ENCODE assay signal across 12 cellular contexts in genomic region chr5:169719360-169720314, GRCh38.
A peak's percentile ranks its signal among the peaks of the same experiment; 100 is the strongest.
DNase-seq lines count a peak whose midpoint lies in the region; ATAC-seq and TF ChIP-seq lines count a peak whose summit lies in the region.
"Had no signal": no experiment of that assay in that cellular context is flagged by ENCODE, and none has a peak within 500 bp of the region (broad histone marks: within the 10 kb centered on the region; RNA-seq: fewer than 3 reads in every experiment).

No MANE protein-coding gene starts in this region.

- peak overlapping the region; percentile 74 for H3K27ac Mint-ChIP-seq in activated T-cell treated with anti-CD3 and anti-CD28 coated beads, Interleukin-2, amount 50 U/mL, for 72 hours
- H3K27ac Mint-ChIP-seq in stimulated activated memory B cell treated with anti-CD40 and anti-IgM and Interleukin-4, amounts not matched to agents 10 μg/mL and 1 μg/mL and 100 μg/mL, for 72 hours = no peak overlapping the region

- H3K4me3 Mint-ChIP-seq in activated T-cell treated with anti-CD3 and anti-CD28 coated beads, Interleukin-2, amount 50 U/mL, for 72 hours = peak overlapping the region in 1 of 2 donors; percentile 13
- no peak overlapping the region for H3K4me3 Mint-ChIP-seq in stimulated activated memory B cell treated with anti-CD40 and anti-IgM and Interleukin-4, amounts not matched to agents 10 μg/mL and 1 μg/mL and 100 μg/mL, for 72 hours

- DNase-seq in activated T-cell treated with anti-CD3 and anti-CD28 coated beads, Interleukin-2, amount 50 U/mL, for 72 hours = no peak
- DNase-seq in activated T-cell treated with anti-CD3 and anti-CD28 coated beads for 4 hours = no peak
- DNase-seq in omental fat pad (ENCODE audit: low spot score) = no peak
- no peak for DNase-seq in NCI-H1417 treated with DMSO at 0.1 percent for 48 hours (lab: John Stamatoyannopoulos, UW)
- no peak for DNase-seq in T1000 (lab: John Stamatoyannopoulos, UW)
- DNase-seq: NCI-H510A treated with DMSO at 0.1 percent for 48 hours; SHP77 treated with DMSO at 0.1 percent for 48 hours; stimulated activated CD4-positive, alpha-beta T cell treated with anti-CD3 and anti-CD28 coated beads, Interleukin-1b, Interleukin-23, amount 100 ng/mL, for 48 hours; stomach had no signal

- H3K9me3 Mint-ChIP-seq in activated T-cell treated with anti-CD3 and anti-CD28 coated beads, Interleukin-2, amount 50 U/mL, for 72 hours = no peaks in the 10 kb centered on the region
- peaks cover 3% of the 10 kb centered on the region for H3K9me3 Mint-ChIP-seq in stimulated activated memory B cell treated with anti-CD40 and anti-IgM and Interleukin-4, amounts not matched to agents 10 μg/mL and 1 μg/mL and 100 μg/mL, for 72 hours

- H3K4me1 Mint-ChIP-seq in activated T-cell treated with anti-CD3 and anti-CD28 coated beads, Interleukin-2, amount 50 U/mL, for 72 hours (ENCODE audit: low read depth) = peaks cover 29% of the 10 kb centered on the region
- H3K4me1 Mint-ChIP-seq in stimulated activated memory B cell treated with anti-CD40 and anti-IgM and Interleukin-4, amounts not matched to agents 10 μg/mL and 1 μg/mL and 100 μg/mL, for 72 hours = peaks cover 13% of the 10 kb centered on the region

- TF ChIP-seq CTCF in omental fat pad (IDR thresholded peaks at IDR 0.05) = no peak

- ATAC-seq in activated T-cell treated with anti-CD3 and anti-CD28 coated beads, Interleukin-2, amount 50 U/mL, for 72 hours (replicated peaks in 1 of 2) = peak; percentile 63 to 82
- peak; percentile 74 for ATAC-seq in GM21576 (IDR thresholded peaks at IDR 0.05; ENCODE audit: unreplicated experiment)
- peak; percentile 63 for ATAC-seq in HG03103 (IDR thresholded peaks at IDR 0.05; ENCODE audit: low read depth, unreplicated experiment)
- peak; percentile 54 for ATAC-seq in stimulated activated memory B cell treated with anti-CD40 and anti-IgM and Interleukin-4, amounts not matched to agents 10 μg/mL and 1 μg/mL and 100 μg/mL, for 72 hours
- no peak for ATAC-seq in omental fat pad (ENCODE audit: low FRiP score)

- peaks cover 39 to 73% of the 10 kb centered on the region in 2 donors for H3K36me3 Mint-ChIP-seq in activated T-cell treated with anti-CD3 and anti-CD28 coated beads, Interleukin-2, amount 50 U/mL, for 72 hours (ENCODE audit: insufficient read depth in 2 of 2)
- H3K36me3 Mint-ChIP-seq in stimulated activated memory B cell treated with anti-CD40 and anti-IgM and Interleukin-4, amounts not matched to agents 10 μg/mL and 1 μg/mL and 100 μg/mL, for 72 hours = peaks cover 97% of the 10 kb centered on the region

- H3K27me3 Mint-ChIP-seq in activated T-cell treated with anti-CD3 and anti-CD28 coated beads, Interleukin-2, amount 50 U/mL, for 72 hours (ENCODE audit: low read depth) = no peaks in the 10 kb centered on the region
- H3K27me3 Mint-ChIP-seq in stimulated activated memory B cell treated with anti-CD40 and anti-IgM and Interleukin-4, amounts not matched to agents 10 μg/mL and 1 μg/mL and 100 μg/mL, for 72 hours = no peaks in the 10 kb centered on the region
